Comparison of ENCODE assay signal across 8 cellular contexts in genomic region chr1:24391882-24392603, GRCh38. TPM values are rescaled to one million over a fixed set of nuclear protein-coding genes. Genes with fewer than 3 reads are reported as not detected.
DNase-seq lines count a peak whose midpoint lies in the region; ATAC-seq, FAIRE-seq and TF ChIP-seq lines count a peak whose summit lies in the region.

No MANE protein-coding gene starts in this region.

- WGBS in A549 (ENCODE audit: missing lambda C conversion rate) = 41% methylated on average over 11 of the region's 11 CpGs
- WGBS in liver = 25% methylated on average over 11 of the region's 11 CpGs

- DNase-seq in A549 (ENCODE audit: low read depth in 1 of 2, low spot score in 1 of 2) (peak; percentile 59 to 63), GM13976 (ENCODE audit: low spot score) (peak; percentile 78), NCI-H1694 (lab: John Stamatoyannopoulos, UW) (peak; percentile 71), cerebellar nuclear complex (lab: John Stamatoyannopoulos, UW) (peak; percentile 15 to 40)
- DNase-seq in stimulated activated CD8-positive, alpha-beta memory T cell treated with anti-CD3 and anti-CD28 coated beads, Interleukin-12 subunit alpha, Interleukin-12 subunit beta, amount 100 ng/mL, for 1 hour (ENCODE audit: low read depth) = peak; percentile 43

- H3K27me3 ChIP-seq in liver (ENCODE audit: control insufficient read depth in 4 of 4, insufficient read depth in 4 of 4, low read length in 3 of 4) = no peaks in the 10 kb centered on the region

- H3K27ac ChIP-seq in A549 (peak overlapping the region; percentile 56 to 81; a peak in 5 of 6 replicates), liver (ENCODE audit: low read depth in 1 of 2, low read length in 2 of 2) (peak overlapping the region; percentile 43 to 63)

- peak; percentile 76 for TF ChIP-seq CTCF in A549 (IDR thresholded peaks at IDR 0.05)
- TF ChIP-seq CTCF in GM13976 (IDR thresholded peaks at IDR 0.05; ENCODE audit: borderline replicate concordance, control extremely low read depth, extremely low read depth, insufficient read depth, missing control alignments) = peak; percentile 73
- TF ChIP-seq CTCF in WI38 (IDR thresholded peaks at IDR 0.05; ENCODE audit: low read depth, low read length) = peak; percentile 68
- peak; percentile 80 for TF ChIP-seq CTCF in liver (IDR thresholded peaks at IDR 0.05; ENCODE audit: low read depth, low read length, missing input control)

- H3K4me3 ChIP-seq in A549 (no peak overlapping the region), WI38 (ENCODE audit: low read depth, low read length) (no peak overlapping the region), liver (ENCODE audit: low read depth in 1 of 3, low read length in 3 of 3) (no peak overlapping the region)

- peak overlapping the region in 1 of 2 donors; percentile 68 for H3K9ac ChIP-seq in liver (ENCODE audit: low read depth in 1 of 2, low read length in 2 of 2)

- ATAC-seq in A549 = peak; percentile 85 to 91
- ATAC-seq in HG02763 (IDR thresholded peaks at IDR 0.05; ENCODE audit: unreplicated experiment) = peak; percentile 66

- no peaks in the 10 kb centered on the region for H3K36me3 ChIP-seq in liver (ENCODE audit: control insufficient read depth in 4 of 4, insufficient read depth in 3 of 4, low read depth in 1 of 4, low read length in 3 of 4)

- H3K4me2 ChIP-seq in A549 = peak overlapping the region; percentile 46

- TF ChIP-seq POLR2A in A549 (IDR thresholded peaks at IDR 0.05; ENCODE audit: low read length) = no peak

- TF ChIP-seq EP300 in A549 (IDR thresholded peaks at IDR 0.05) = no peak

- CTCF ChIA-PET in A549 (lab: Yijun Ruan, JAX) = interaction anchor here (0.6 to 23.6 kb wide), 81 partner anchors 9 to 624 kb away, joined by 3 to 748 read pairs (median 4); partner anchors contain the start of genes GALE, GRHL3, IFNLR1 and NIPAL3

- peaks cover 55% of the 10 kb centered on the region for H3K4me1 ChIP-seq in A549
- H3K4me1 ChIP-seq in liver (ENCODE audit: control insufficient read depth in 4 of 4, insufficient read depth in 4 of 4, low read length in 3 of 4) = peaks cover 2 to 40% (median 38%) of the 10 kb centered on the region in 4 donors

- in situ Hi-C loops in GM13976 (cut with MboI; ENCODE audit: low sequenced_read_pairs, unreplicated experiment) = loop anchor here (5.0 kb wide), 1 partner anchor 190 kb away; no protein-coding TSS in a partner anchor

- POLR2A ChIA-PET in A549 (lab: Yijun Ruan, JAX) = interaction anchor here (1.5 to 2.1 kb wide), 3 partner anchors 190 to 242 kb away, joined by 6 to 10 read pairs (median 8); no protein-coding TSS in a partner anchor

- H3K9me3 ChIP-seq in A549 (no peaks in the 10 kb centered on the region), liver (ENCODE audit: control insufficient read depth in 4 of 4, low read length in 3 of 4) (no peaks in the 10 kb centered on the region)

- peak; percentile 85 to 89 for TF ChIP-seq RAD21 in A549 (conservative IDR thresholded peaks at IDR 0.05 in 1 of 2, IDR thresholded peaks at IDR 0.05 in 1 of 2)
- TF ChIP-seq RAD21 in liver (IDR thresholded peaks at IDR 0.05) = peak; percentile 92 to 93

- FAIRE-seq in A549 (lab: Jason Lieb, UNC) = no peak

TF ChIP-seq in A549, 52 proteins besides CTCF, POLR2A, EP300 and RAD21:
- TF ChIP-seq SMC3 (IDR thresholded peaks at IDR 0.05) (peak; percentile 79), HOXB13 (CRISPR knock-in tag; IDR thresholded peaks at IDR 0.05; ENCODE audit: low read depth) (no peak), KDM1A (IDR thresholded peaks at IDR 0.05; ENCODE audit: low read depth) (no peak), HMGXB4 (CRISPR knock-in tag; IDR thresholded peaks at IDR 0.05; ENCODE audit: borderline replicate concordance) (no peak)
- TF ChIP-seq, protein P1, sequence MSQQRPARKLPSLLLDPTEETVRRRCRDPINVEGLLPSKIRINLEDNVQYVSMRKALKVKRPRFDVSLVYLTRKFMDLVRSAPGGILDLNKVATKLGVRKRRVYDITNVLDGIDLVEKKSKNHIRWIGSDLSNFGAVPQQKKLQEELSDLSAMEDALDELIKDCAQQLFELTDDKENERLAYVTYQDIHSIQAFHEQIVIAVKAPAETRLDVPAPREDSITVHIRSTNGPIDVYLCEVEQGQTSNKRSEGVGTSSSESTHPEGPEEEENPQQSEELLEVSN (IDR thresholded peaks at IDR 0.05; ENCODE audit: borderline replicate concordance, low read depth) = no peak

TF ChIP-seq in liver, 16 proteins besides CTCF, POLR2A, EP300 and RAD21:
- TF ChIP-seq SP1 (IDR thresholded peaks at IDR 0.05) = peak; percentile 45
- TF ChIP-seq YY1 (IDR thresholded peaks at IDR 0.05) = peak; percentile 69
- TF ChIP-seq TAF1 (conservative IDR thresholded peaks at IDR 0.05) = no peak
- TF ChIP-seq RXRA (IDR thresholded peaks at IDR 0.05) = peak; percentile 9 to 37
- TF ChIP-seq JUND (IDR thresholded peaks at IDR 0.05) = no peak
- no peak for TF ChIP-seq ZBTB33 (IDR thresholded peaks at IDR 0.05)
- no peak for TF ChIP-seq GABPA (IDR thresholded peaks at IDR 0.05 in 1 of 2, conservative IDR thresholded peaks at IDR 0.05 in 1 of 2)
- TF ChIP-seq HNF4G (IDR thresholded peaks at IDR 0.05) = peak; percentile 19
- peak; percentile 78 to 80 for TF ChIP-seq HNF4A (conservative IDR thresholded peaks at IDR 0.05)

RNA-seq across cellular contexts. Expression of gene STPG1, which starts 21.5 kb away (rescaled TPM):
- 9.5 and 9.7 TPM in 2 replicates for polyA plus RNA-seq in A549 (2011; rRNA removed)
- 4.2 and 5.0 TPM in 2 replicates for polyA plus RNA-seq in A549 (2012; cell fraction: cytosol; rRNA removed)
- polyA plus RNA-seq in A549 (2012; cell fraction: nucleus; rRNA removed) = 3.8 and 5.1 TPM in 2 replicates
- 4.2 to 4.9 TPM (median 4.4 TPM) in 3 replicates for polyA plus RNA-seq in A549 (2017; fragmentation: RNase III; extraction: RNeasy Plus Mini Kit Qiagen cat#74134 plus additional on column Dnase treatment)
- polyA minus RNA-seq in A549 (2011; rRNA and poly(A)+ RNA removed) = 6.7 and 7.3 TPM in 2 replicates
- 1 to 10 TPM in 1 of 2 donors, under 1 TPM in 1; 0.92 to 2.9 TPM for total RNA-seq in liver
- 1 to 10 TPM in 1 of 2 donors, under 1 TPM in 1; 0.93 to 1.2 TPM for polyA plus RNA-seq in liver

RNA-seq across cellular contexts. Expression of gene NIPAL3, which starts 23.6 kb away (rescaled TPM):
- 10.4 and 14.7 TPM in 2 replicates for polyA plus RNA-seq in A549 (2011; rRNA removed)
- 4.0 and 5.6 TPM in 2 replicates for polyA plus RNA-seq in A549 (2012; cell fraction: cytosol; rRNA removed)
- polyA plus RNA-seq in A549 (2012; cell fraction: nucleus; rRNA removed) = 4.1 and 4.3 TPM in 2 replicates
- polyA plus RNA-seq in A549 (2017; fragmentation: RNase III; extraction: RNeasy Plus Mini Kit Qiagen cat#74134 plus additional on column Dnase treatment) = 4.5 to 5.2 TPM (median 5.1 TPM) in 3 replicates
- 18.6 and 20.4 TPM in 2 replicates for polyA minus RNA-seq in A549 (2011; rRNA and poly(A)+ RNA removed)
- total RNA-seq in liver = 10 to 100 TPM in 1 of 2 donors, 1 to 10 TPM in 1; 7.5 to 12.0 TPM
- 1 to 10 TPM; 3.0 to 4.5 TPM for polyA plus RNA-seq in liver

Comparison
In these comparisons a context has a peak if more than half of its experiments do, and no peak if none do; other contexts are left out.
1. DNase-seq: peak in every context shown above with its lines; median percentile 78 in GM13976; 71 in NCI-H1694; 61 in A549; 43 in stimulated activated CD8-positive, alpha-beta memory T cell treated with anti-CD3 and anti-CD28 coated beads, Interleukin-12 subunit alpha, Interleukin-12 subunit beta, amount 100 ng/mL, for 1 hour; 28 in cerebellar nuclear complex.